ENCODE assay signal across 8 cellular contexts in the genomic region with DNA sequence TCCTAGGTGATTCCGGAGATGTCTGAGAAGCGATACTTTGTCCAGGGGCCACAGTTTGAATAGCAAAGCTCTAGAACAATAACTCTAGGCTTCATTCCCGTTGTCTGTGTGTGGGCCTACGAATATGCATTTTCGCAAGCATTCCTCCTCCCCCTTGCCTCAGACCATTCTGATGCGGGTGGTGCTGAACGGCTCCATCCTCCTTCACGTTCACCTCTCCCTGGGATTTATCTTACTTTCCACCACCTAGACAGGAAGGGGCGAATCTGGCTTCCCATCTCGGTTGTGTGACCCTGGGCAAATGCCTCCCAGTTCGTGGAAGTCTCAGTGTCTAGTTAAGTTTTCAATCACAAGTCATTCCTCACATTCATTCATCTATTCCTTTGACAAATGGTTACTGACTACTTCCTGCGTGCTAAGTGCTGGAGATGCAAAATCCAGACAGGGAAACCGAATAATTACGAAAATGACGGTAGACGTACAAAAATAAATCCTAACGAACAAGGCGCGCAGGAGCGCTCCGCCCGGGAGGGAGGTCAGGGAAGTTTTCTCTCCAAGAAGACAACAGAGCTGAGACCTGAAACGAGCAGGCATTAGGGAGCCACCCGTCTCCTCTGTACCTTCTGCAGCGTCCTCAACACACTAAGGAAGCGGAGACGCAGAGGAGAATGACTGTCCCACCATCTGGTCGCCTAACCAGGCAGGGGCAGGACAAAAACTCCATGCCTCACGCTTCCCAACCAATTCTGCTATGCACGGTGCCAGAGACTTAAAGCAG. TPM values are rescaled to one million over a fixed set of nuclear protein-coding genes. Genes with fewer than 3 reads are reported as not detected.
DNase-seq lines count a peak whose midpoint lies in the region; ATAC-seq and TF ChIP-seq lines count a peak whose summit lies in the region.

No MANE protein-coding gene starts in this region.

- H3K4me1 ChIP-seq in DND-41 (ENCODE audit: insufficient read depth, low read length) (peaks cover 40% of the 10 kb centered on the region), body of pancreas (peaks cover 50% of the 10 kb centered on the region), lower lobe of right lung (peaks cover 40% of the 10 kb centered on the region), vagina (peaks cover 45% of the 10 kb centered on the region)

- H3K9me3 ChIP-seq in DND-41 (ENCODE audit: insufficient read depth, low read length, severe bottlenecking), result no peaks in the 10 kb centered on the region
- no peaks in the 10 kb centered on the region for H3K9me3 ChIP-seq in body of pancreas
- H3K9me3 ChIP-seq in lower lobe of right lung, result no peaks in the 10 kb centered on the region
- H3K9me3 ChIP-seq in vagina, result no peaks in the 10 kb centered on the region

- H3K4me2 ChIP-seq in DND-41 (ENCODE audit: insufficient read depth, low read length), result peak overlapping the region; percentile 97

- TF ChIP-seq CTCF in DND-41 (IDR thresholded peaks at IDR 0.05; ENCODE audit: borderline replicate concordance, extremely low read depth, low read length, poor library complexity, severe bottlenecking) (no peak), body of pancreas (IDR thresholded peaks at IDR 0.05) (no peak), lower lobe of right lung (IDR thresholded peaks at IDR 0.05) (no peak), vagina (IDR thresholded peaks at IDR 0.05) (no peak)

- H3K4me3 ChIP-seq in DND-41 (ENCODE audit: low read depth in 1 of 2, low read length in 2 of 2) (peak overlapping the region; percentile 17 to 73; a peak in 3 of 4 replicates), body of pancreas (peak overlapping the region; percentile 8 to 37), lower lobe of right lung (peak overlapping the region; percentile 62), vagina (peak overlapping the region; percentile 47)

- H3K27ac ChIP-seq in DND-41 (ENCODE audit: low read length) (peak overlapping the region; percentile 70), body of pancreas (peak overlapping the region; percentile 9 to 80 (median 60)), lower lobe of right lung (peak overlapping the region; percentile 61), vagina (peak overlapping the region; percentile 29)

- peaks cover 37% of the 10 kb centered on the region for H3K36me3 ChIP-seq in DND-41 (ENCODE audit: insufficient read depth, low read length)
- peaks cover 0 to 2% of the 10 kb centered on the region in 2 donors for H3K36me3 ChIP-seq in body of pancreas (replicated peaks in 1 of 2; ENCODE audit: insufficient read depth in 1 of 2, low read depth in 2 of 2)
- peaks cover 22% of the 10 kb centered on the region for H3K36me3 ChIP-seq in lower lobe of right lung
- H3K36me3 ChIP-seq in vagina, result no peaks in the 10 kb centered on the region

- peaks cover 39% of the 10 kb centered on the region for H4K20me1 ChIP-seq in DND-41 (ENCODE audit: insufficient read depth, low read length)

- H3K79me2 ChIP-seq in DND-41 (ENCODE audit: insufficient read depth, low read length), result peaks cover 37% of the 10 kb centered on the region

- intact Hi-C loops in body of pancreas (cut with DNase I), result no loop called here
- intact Hi-C loops in lower lobe of right lung (cut with DNase I), result no loop called here
- intact Hi-C loops in vagina (cut with DNase I), result no loop called here

- no peak for DNase-seq in DND-41
- DNase-seq in HuH-7.5 (ENCODE audit: low spot score), result peak; percentile 43
- no peak for DNase-seq in body of pancreas
- no peak for DNase-seq in lower lobe of right lung
- peak in 1 of 2 donors; percentile 91 for DNase-seq in vagina (ENCODE audit: extremely low spot score in 2 of 2)
- DNase-seq in NOMO-1 (lab: John Stamatoyannopoulos, UW; ENCODE audit: unreplicated experiment in 2 of 2), result no peak
- DNase-seq in UCSD-AML1 (lab: John Stamatoyannopoulos, UW; ENCODE audit: unreplicated experiment), result no peak

- H3K9ac ChIP-seq in DND-41 (ENCODE audit: low read depth, low read length), result peak overlapping the region; percentile 51

- TF ChIP-seq POLR2A in body of pancreas (IDR thresholded peaks at IDR 0.05), result no peak
- TF ChIP-seq POLR2A in vagina (IDR thresholded peaks at IDR 0.05), result no peak

- H3K27me3 ChIP-seq in DND-41 (ENCODE audit: insufficient read depth, low read length, poor library complexity) (no peaks in the 10 kb centered on the region), body of pancreas (no peaks in the 10 kb centered on the region), lower lobe of right lung (ENCODE audit: low read depth) (no peaks in the 10 kb centered on the region), vagina (no peaks in the 10 kb centered on the region)

- ATAC-seq in DND-41 (ENCODE audit: insufficient read depth, low read depth) (no peak), body of pancreas (no peak), lower lobe of right lung (no peak), HG03342 (IDR thresholded peaks at IDR 0.05; ENCODE audit: unreplicated experiment) (no peak)

- 2 to 3% methylated on average over 27 to 30 of the region's 30 CpGs for WGBS in body of pancreas, 2 donors

- H2AFZ ChIP-seq in DND-41 (ENCODE audit: low read depth, low read length), result peak overlapping the region; percentile 88

RNA-seq across cellular contexts. Expression of a gene that starts 1.3 kb away (rescaled TPM):
- total RNA-seq in body of pancreas (10 to 100 TPM; 22.4 to 51.4 TPM), lower lobe of right lung (44.6 TPM), vagina (17.7 TPM)

RNA-seq across cellular contexts. Expression of a gene that starts 20.7 kb away (rescaled TPM):
- 10 to 100 TPM; 17.8 to 24.1 TPM for total RNA-seq in body of pancreas
- total RNA-seq in lower lobe of right lung, result 43.5 TPM
- total RNA-seq in vagina, result 44.4 TPM

RNA-seq across cellular contexts. Expression of a gene that starts 20.8 kb away (rescaled TPM):
- total RNA-seq in body of pancreas (10 to 100 TPM in 1 of 2 donors, 1 to 10 TPM in 1; 6.5 to 11.9 TPM), lower lobe of right lung (22.1 TPM), vagina (13.0 TPM)

RNA-seq across cellular contexts. Expression of a gene that starts 23.2 kb away (rescaled TPM):
- total RNA-seq in body of pancreas (1 to 10 TPM; 4.0 to 9.6 TPM), lower lobe of right lung (8.0 TPM), vagina (5.4 TPM)

RNA-seq across cellular contexts. Expression of a gene that starts 33.6 kb away (rescaled TPM):
- total RNA-seq in body of pancreas (1 to 10 TPM; 4.7 to 5.3 TPM), lower lobe of right lung (119 TPM), vagina (79.3 TPM)
